Comparison of ENCODE assay signal across 1 cellular context in genomic region chr18:435940-436339, GRCh38.
TF ChIP-seq lines count a peak whose summit lies in the region.

No MANE protein-coding gene starts in this region.

TF ChIP-seq in IMR-90, 13 proteins besides CTCF, POLR2A, EP300 and RAD21 (continued from another document):
- TF ChIP-seq USF2 (IDR thresholded peaks at IDR 0.05; ENCODE audit: low read depth, low read length) (no peak), CEBPB (IDR thresholded peaks at IDR 0.05; ENCODE audit: low read depth, low read length) (no peak)
